Comparison of ENCODE assay signal across 20 cellular contexts in genomic region chr16:19137621-19138128, GRCh38. TPM values are rescaled to one million over a fixed set of nuclear protein-coding genes. Genes with fewer than 3 reads are reported as not detected.
DNase-seq lines count a peak whose midpoint lies in the region; ATAC-seq and TF ChIP-seq lines count a peak whose summit lies in the region.
"Had no signal": no experiment of that assay in that cellular context is flagged by ENCODE, and none has a peak within 500 bp of the region (broad histone marks: within the 10 kb centered on the region; RNA-seq: fewer than 3 reads in every experiment).

No MANE protein-coding gene starts in this region.

- H3K4me1 Mint-ChIP-seq in brain (peaks cover 35% of the 10 kb centered on the region), nephron (peaks cover 52% of the 10 kb centered on the region)
- no peaks in the 10 kb centered on the region for H3K4me1 Mint-ChIP-seq in CD8-positive, alpha-beta memory T cell
- H3K4me1 Mint-ChIP-seq: CD4-positive, alpha-beta memory T cell; naive thymus-derived CD8-positive, alpha-beta T cell had no signal

- TF ChIP-seq RAD21 in SK-N-SH (IDR thresholded peaks at IDR 0.05; ENCODE audit: low read length), result no peak

- no peak overlapping the region for H3K4me2 ChIP-seq in SK-N-SH

- in situ Hi-C loops in brain microvascular endothelial cell (cut with HindIII; ENCODE audit: low pct_ligation_motif_present, low sequenced_read_pairs), result no loop called here

- H3K4me3 ChIP-seq in SK-N-SH (ENCODE audit: low read depth in 2 of 2, low read length in 1 of 2) (no peak overlapping the region), upper lobe of right lung (no peak overlapping the region), brain microvascular endothelial cell (ENCODE audit: low read depth, low read length) (no peak overlapping the region)
- no peak overlapping the region for H3K4me3 ChIP-seq in CD8-positive, alpha-beta memory T cell (ENCODE audit: low read length)
- H3K4me3 ChIP-seq: colonic mucosa, gastroesophageal sphincter, psoas muscle, SJCRH30 had no signal

- H3K4me1 ChIP-seq in SK-N-SH (ENCODE audit: control insufficient read depth in 1 of 2, insufficient read depth in 2 of 2, low read depth in 1 of 2, low read length in 1 of 2), result peaks cover 17 to 27% of the 10 kb centered on the region in 2 experiments; a peak in 3 of 4 replicates
- peaks cover 48% of the 10 kb centered on the region for H3K4me1 ChIP-seq in upper lobe of right lung
- H3K4me1 ChIP-seq in CD8-positive, alpha-beta memory T cell (ENCODE audit: insufficient read depth, low read length), result no peaks in the 10 kb centered on the region
- H3K4me1 ChIP-seq: psoas muscle had no signal

- 78% methylated on average over 1 of the region's 1 CpG for WGBS in SK-N-SH (ENCODE audit: low lambda C conversion rate)

- no peaks in the 10 kb centered on the region for H3K36me3 Mint-ChIP-seq in brain
- no peaks in the 10 kb centered on the region for H3K36me3 Mint-ChIP-seq in nephron (ENCODE audit: low read depth)
- no peaks in the 10 kb centered on the region for H3K36me3 Mint-ChIP-seq in CD8-positive, alpha-beta memory T cell
- H3K36me3 Mint-ChIP-seq: CD4-positive, alpha-beta memory T cell; naive thymus-derived CD8-positive, alpha-beta T cell had no signal

- no peaks in the 10 kb centered on the region for H3F3A ChIP-seq in SK-N-SH (replicated peaks; ENCODE audit: insufficient read depth)

- H3K27ac ChIP-seq in SK-N-SH (ENCODE audit: low read depth in 2 of 2, low read length in 1 of 2), result no peak overlapping the region
- H3K27ac ChIP-seq in upper lobe of right lung, result peak overlapping the region; percentile 47
- no peak overlapping the region for H3K27ac ChIP-seq in CD8-positive, alpha-beta memory T cell (ENCODE audit: low read depth, low read length)
- H3K27ac ChIP-seq in brain microvascular endothelial cell, result no peak overlapping the region
- H3K27ac ChIP-seq: colonic mucosa, psoas muscle, SJCRH30 had no signal

- no peak for DNase-seq in SK-N-SH
- DNase-seq in upper lobe of right lung, result no peak
- no peak for DNase-seq in CD8-positive, alpha-beta memory T cell
- no peak for DNase-seq in brain microvascular endothelial cell
- DNase-seq: activated gamma-delta T cell; aorta; CD4-positive, alpha-beta memory T cell; colonic mucosa; naive thymus-derived CD8-positive, alpha-beta T cell; NCI-H1436; NCI-H446; psoas muscle; SJCRH30 had no signal

- intact Hi-C loops in upper lobe of right lung (cut with DNase I), result no loop called here

- no peak overlapping the region for H2AFZ ChIP-seq in SK-N-SH (ENCODE audit: low read depth)

- H3K9ac ChIP-seq in SK-N-SH, result no peak overlapping the region

- POLR2A ChIA-PET in SK-N-SH (lab: Yijun Ruan, JAX), result interaction anchor here (0.5 kb wide), 1 partner anchor 282 kb away, joined by 3 read pairs; no protein-coding TSS in a partner anchor
- POLR2A ChIA-PET in CD8-positive, alpha-beta memory T cell (lab: Charles Lee), result no interaction called here

- no peak overlapping the region for H3K4me3 Mint-ChIP-seq in brain
- peak overlapping the region in 1 of 3 experiments; percentile 43 for H3K4me3 Mint-ChIP-seq in nephron
- no peak overlapping the region for H3K4me3 Mint-ChIP-seq in CD8-positive, alpha-beta memory T cell
- H3K4me3 Mint-ChIP-seq: CD4-positive, alpha-beta memory T cell; naive thymus-derived CD8-positive, alpha-beta T cell had no signal

- H3K27ac Mint-ChIP-seq in brain, result peak overlapping the region; percentile 2 to 89 (median 46)
- peak overlapping the region; percentile 69 to 92 (median 88) for H3K27ac Mint-ChIP-seq in nephron
- no peak overlapping the region for H3K27ac Mint-ChIP-seq in CD8-positive, alpha-beta memory T cell
- H3K27ac Mint-ChIP-seq: CD4-positive, alpha-beta memory T cell; naive thymus-derived CD8-positive, alpha-beta T cell had no signal

- no peaks in the 10 kb centered on the region for H3K9me3 ChIP-seq in SK-N-SH
- H3K9me3 ChIP-seq in upper lobe of right lung, result no peaks in the 10 kb centered on the region
- H3K9me3 ChIP-seq in CD8-positive, alpha-beta memory T cell (ENCODE audit: low read length), result no peaks in the 10 kb centered on the region
- H3K9me3 ChIP-seq: colonic mucosa, gastroesophageal sphincter, psoas muscle, SJCRH30 had no signal

- H3K27me3 Mint-ChIP-seq in brain (no peaks in the 10 kb centered on the region), nephron (ENCODE audit: low read depth) (peaks cover 3% of the 10 kb centered on the region)
- peaks cover 10 to 18% of the 10 kb centered on the region in 2 donors for H3K27me3 Mint-ChIP-seq in CD8-positive, alpha-beta memory T cell

- TF ChIP-seq CTCF in SK-N-SH (IDR thresholded peaks at IDR 0.05), result no peak
- TF ChIP-seq CTCF in brain (conservative IDR thresholded peaks at IDR 0.05), result no peak
- no peak for TF ChIP-seq CTCF in nephron (IDR thresholded peaks at IDR 0.05; ENCODE audit: unreplicated experiment in 3 of 3)
- TF ChIP-seq CTCF in upper lobe of right lung (IDR thresholded peaks at IDR 0.05), result no peak
- TF ChIP-seq CTCF in brain microvascular endothelial cell (IDR thresholded peaks at IDR 0.05; ENCODE audit: low read depth, low read length, missing control alignments), result no peak

- H4K20me1 ChIP-seq in SK-N-SH (ENCODE audit: insufficient read depth), result no peaks in the 10 kb centered on the region

- no peaks in the 10 kb centered on the region for H3K27me3 ChIP-seq in SK-N-SH (ENCODE audit: insufficient read depth)
- H3K27me3 ChIP-seq in upper lobe of right lung, result no peaks in the 10 kb centered on the region
- H3K27me3 ChIP-seq in CD8-positive, alpha-beta memory T cell (ENCODE audit: insufficient read depth, low read length, poor library complexity, severe bottlenecking), result no peaks in the 10 kb centered on the region
- H3K27me3 ChIP-seq in brain microvascular endothelial cell (replicated peaks), result no peaks in the 10 kb centered on the region
- H3K27me3 ChIP-seq: colonic mucosa, gastroesophageal sphincter, SJCRH30 had no signal

- H3K79me2 ChIP-seq in SK-N-SH (ENCODE audit: insufficient read depth), result no peaks in the 10 kb centered on the region

- no peak for TF ChIP-seq EP300 in SK-N-SH (IDR thresholded peaks at IDR 0.05; ENCODE audit: borderline replicate concordance in 1 of 2, low read depth in 1 of 2, low read length in 1 of 2)

- H3K36me3 ChIP-seq in SK-N-SH (replicated peaks in 1 of 2; ENCODE audit: control insufficient read depth in 1 of 2, insufficient read depth in 2 of 2, low read length in 1 of 2), result no peaks in the 10 kb centered on the region
- no peaks in the 10 kb centered on the region for H3K36me3 ChIP-seq in upper lobe of right lung
- H3K36me3 ChIP-seq in CD8-positive, alpha-beta memory T cell (ENCODE audit: insufficient read depth, low read length), result no peaks in the 10 kb centered on the region
- no peaks in the 10 kb centered on the region for H3K36me3 ChIP-seq in brain microvascular endothelial cell (replicated peaks)
- H3K36me3 ChIP-seq: colonic mucosa, gastroesophageal sphincter, SJCRH30 had no signal

- CTCF ChIA-PET in SK-N-SH (lab: Yijun Ruan, JAX), result interaction anchor here (1.9 to 3.5 kb wide), 2 partner anchors 10 to 51 kb away, joined by 4 to 22 read pairs; no protein-coding TSS in a partner anchor
- CTCF ChIA-PET in CD8-positive, alpha-beta memory T cell (lab: Charles Lee), result interaction anchor here (1.0 kb wide), 1 partner anchor 52 kb away, joined by 3 read pairs; no protein-coding TSS in a partner anchor

- no peaks in the 10 kb centered on the region for H3K9me3 Mint-ChIP-seq in brain
- no peaks in the 10 kb centered on the region for H3K9me3 Mint-ChIP-seq in nephron
- no peaks in the 10 kb centered on the region for H3K9me3 Mint-ChIP-seq in CD8-positive, alpha-beta memory T cell
- H3K9me3 Mint-ChIP-seq: naive thymus-derived CD8-positive, alpha-beta T cell had no signal

- no peaks in the 10 kb centered on the region for H3K9me2 ChIP-seq in SK-N-SH

- peak; percentile 29; the same call in 2 of the 3 replicates for ATAC-seq in SK-N-SH treated with all-trans-retinoic acid at 6 μM for 48 hours
- no peak for ATAC-seq in upper lobe of right lung
- no peak for ATAC-seq in GM21515 (IDR thresholded peaks at IDR 0.05; ENCODE audit: unreplicated experiment)
- ATAC-seq: HCT116; naive thymus-derived CD8-positive, alpha-beta T cell had no signal

TF ChIP-seq in SK-N-SH treated with all-trans-retinoic acid at 6 μM for 48 hours, 23 proteins besides CTCF, POLR2A, EP300 and RAD21:
- TF ChIP-seq SNAI2 (CRISPR knock-in tag; IDR thresholded peaks at IDR 0.05) (no peak), TOX (CRISPR knock-in tag; IDR thresholded peaks at IDR 0.05; ENCODE audit: borderline replicate concordance) (no peak), TCF4 (CRISPR knock-in tag; IDR thresholded peaks at IDR 0.05; ENCODE audit: borderline replicate concordance) (no peak)

TF ChIP-seq in SK-N-SH, 30 proteins besides CTCF, POLR2A, EP300 and RAD21 (continues in another document):
- TF ChIP-seq MAX (IDR thresholded peaks at IDR 0.05; ENCODE audit: low read depth) (no peak), NRF1 (IDR thresholded peaks at IDR 0.05; ENCODE audit: low read depth, low read length) (no peak), RFX5 (IDR thresholded peaks at IDR 0.05; ENCODE audit: low read length) (no peak), GABPA (IDR thresholded peaks at IDR 0.05; ENCODE audit: low read depth) (no peak), GATA2 (CRISPR knock-in tag; IDR thresholded peaks at IDR 0.05) (no peak), YY1 (IDR thresholded peaks at IDR 0.05; ENCODE audit: low read depth) (no peak)

RNA-seq across cellular contexts. Expression of gene ITPRIPL2, which starts 23.9 kb away (rescaled TPM):
- polyA plus RNA-seq in SK-N-SH (2012; rRNA removed) (4.3 and 4.7 TPM in 2 replicates), brain (ENCODE audit: insufficient read depth, low read depth, low replicate concordance) (2.2 TPM)
- 5.3 and 5.5 TPM in 2 replicates for polyA plus RNA-seq in SK-N-SH (2012; cell fraction: cytosol; rRNA removed)
- polyA plus RNA-seq in SK-N-SH (2012; cell fraction: nucleus; rRNA removed), result 4.5 and 5.3 TPM in 2 replicates
- 68.9 TPM for total RNA-seq in upper lobe of right lung
- total RNA-seq in CD8-positive, alpha-beta memory T cell, result 10 to 100 TPM; 15.8 to 17.3 TPM
- 0.89 TPM for polyA plus RNA-seq in CD8-positive, alpha-beta memory T cell

RNA-seq across cellular contexts. Expression of gene SYT17, which starts 30.4 kb away (rescaled TPM):
- polyA plus RNA-seq in SK-N-SH (2012; rRNA removed), result 0.21 and 0.39 TPM in 2 replicates
- polyA plus RNA-seq in SK-N-SH (2012; cell fraction: cytosol; rRNA removed), result 0.23 and 0.33 TPM in 2 replicates
- 0.50 and 0.66 TPM in 2 replicates for polyA plus RNA-seq in SK-N-SH (2012; cell fraction: nucleus; rRNA removed)
- polyA plus RNA-seq in brain (ENCODE audit: insufficient read depth, low read depth, low replicate concordance), result 8.2 TPM
- total RNA-seq in upper lobe of right lung, result 13.7 TPM
- not detected for total RNA-seq in CD8-positive, alpha-beta memory T cell
- not detected for polyA plus RNA-seq in CD8-positive, alpha-beta memory T cell
- total RNA-seq: CD4-positive, alpha-beta memory T cell; LHCN-M2 had no signal
- polyA plus RNA-seq: CD4-positive, alpha-beta memory T cell; naive thymus-derived CD8-positive, alpha-beta T cell had no signal

Comparison
In these comparisons a context has a peak if more than half of its experiments do, and no peak if none do; other contexts are left out.
1. H3K27ac Mint-ChIP-seq: peak in brain (5 of 5) and nephron (3 of 3); none in CD8-positive, alpha-beta memory T cell (0 of 8).